8 cellular contexts compared by ENCODE assay signal in the genomic region with DNA sequence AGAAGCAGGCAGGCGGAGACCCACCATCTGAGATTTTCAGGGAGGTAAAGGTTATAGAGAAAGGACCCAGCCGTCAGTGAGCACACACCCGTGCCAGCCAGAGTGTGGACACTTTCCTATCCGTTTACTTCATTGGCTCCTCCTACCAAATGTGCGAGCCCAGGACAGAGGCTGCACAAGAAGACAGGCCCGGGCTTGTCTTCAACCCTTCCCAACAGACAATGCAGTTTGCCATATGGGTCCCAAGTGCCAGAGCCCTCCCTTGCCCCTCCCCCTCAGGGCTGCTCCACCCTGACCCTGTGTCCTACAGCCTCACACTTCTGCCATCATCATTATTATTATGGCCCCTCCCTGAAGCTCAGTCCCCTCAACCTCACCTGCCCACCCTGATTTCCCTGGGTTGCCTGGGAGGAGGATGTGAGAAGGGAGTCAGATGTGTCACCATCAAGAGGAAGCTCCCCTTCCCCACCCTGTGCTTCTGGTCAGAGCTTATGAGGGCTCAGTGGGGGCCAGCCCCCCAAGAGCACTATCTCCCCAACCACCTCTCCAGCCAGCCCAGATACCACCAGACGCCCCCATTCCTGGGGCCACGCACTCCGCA. TPM values are rescaled to one million over a fixed set of nuclear protein-coding genes. Genes with fewer than 3 reads are reported as not detected.
DNase-seq lines count a peak whose midpoint lies in the region; ATAC-seq, FAIRE-seq and TF ChIP-seq lines count a peak whose summit lies in the region.

No MANE protein-coding gene starts in this region.

- no peaks in the 10 kb centered on the region for H3K36me3 ChIP-seq in bronchial epithelial cell (ENCODE audit: control insufficient read depth, insufficient read depth, low read length)

- H3K27me3 ChIP-seq in bronchial epithelial cell (ENCODE audit: control insufficient read depth, insufficient read depth, low read length), result no peaks in the 10 kb centered on the region

- TF ChIP-seq CTCF in GM12875 (IDR thresholded peaks at IDR 0.05; ENCODE audit: borderline replicate concordance, insufficient read depth, low read depth, low read length), result no peak
- no peak for TF ChIP-seq CTCF in bronchial epithelial cell (IDR thresholded peaks at IDR 0.05; ENCODE audit: insufficient read depth, low read length, severe bottlenecking)

- DNase-seq in NCI-H2171 (lab: John Stamatoyannopoulos, UW) (peak; percentile 89), bronchial epithelial cell (ENCODE audit: low read depth) (peak; percentile 81), occipital lobe (lab: John Stamatoyannopoulos, UW) (peak; percentile 35), NCI-H226 (no peak), SIG-M5 treated with dmso at 0.1 percent for 504 hours (lab: John Stamatoyannopoulos, UW; ENCODE audit: unreplicated experiment) (no peak)

- peak overlapping the region; percentile 37 for H3K4me3 ChIP-seq in GM12875 (ENCODE audit: low read depth, low read length)
- H3K4me3 ChIP-seq in bronchial epithelial cell (ENCODE audit: low read depth, low read length), result no peak overlapping the region

- no peak for FAIRE-seq in bronchial epithelial cell (lab: Jason Lieb, UNC)

- no peak for ATAC-seq in GM21447 (IDR thresholded peaks at IDR 0.05; ENCODE audit: unreplicated experiment)
- ATAC-seq in HG02885 (IDR thresholded peaks at IDR 0.05; ENCODE audit: poor library complexity, unreplicated experiment), result no peak

RNA-seq across cellular contexts. Expression of gene LAPTM5, which starts 9.4 kb away (rescaled TPM):
- total RNA-seq in bronchial epithelial cell (under 0.01 TPM in 2 replicates), occipital lobe (3.9 TPM)

RNA-seq across cellular contexts. Expression of gene MATN1, which starts 24.8 kb away (rescaled TPM):
- total RNA-seq in bronchial epithelial cell, result not detected in 2 replicates
- total RNA-seq in occipital lobe, result 0.31 TPM

Comparison
In these comparisons a context has a peak if more than half of its experiments do, and no peak if none do; other contexts are left out.
1. DNase-seq: peak in NCI-H2171 (single experiment), bronchial epithelial cell (single experiment) and occipital lobe (single experiment); none in NCI-H226 (single experiment) and SIG-M5 treated with dmso at 0.1 percent for 504 hours (single experiment).